In genomic region chr18:47899107-47899840, GRCh38 we compare ENCODE assay signal across 3 cellular contexts.
TF ChIP-seq lines count a peak whose summit lies in the region.

No MANE protein-coding gene starts in this region.

TF ChIP-seq in A549, 52 proteins besides CTCF, POLR2A, EP300 and RAD21:
- TF ChIP-seq FOSL2 (IDR thresholded peaks at IDR 0.05) (no peak), FOSL2 (CRISPR knock-in tag; IDR thresholded peaks at IDR 0.05) (no peak), HOXB13 (CRISPR knock-in tag; IDR thresholded peaks at IDR 0.05; ENCODE audit: low read depth) (no peak), CHD2 (IDR thresholded peaks at IDR 0.05; ENCODE audit: low read length, partially characterized antibody) (no peak), ESRRA (IDR thresholded peaks at IDR 0.05; ENCODE audit: borderline replicate concordance, low read length) (no peak), NPAS2 (CRISPR knock-in tag; IDR thresholded peaks at IDR 0.05; ENCODE audit: borderline replicate concordance) (no peak), SMC3 (IDR thresholded peaks at IDR 0.05) (no peak), GATA3 (IDR thresholded peaks at IDR 0.05; ENCODE audit: borderline replicate concordance) (no peak), EHF (CRISPR knock-in tag; IDR thresholded peaks at IDR 0.05) (no peak), ATOH8 (CRISPR knock-in tag; IDR thresholded peaks at IDR 0.05; ENCODE audit: low read depth) (no peak), HES2 (IDR thresholded peaks at IDR 0.05) (no peak), SREBF2 (IDR thresholded peaks at IDR 0.05) (no peak), ZC3H11A (IDR thresholded peaks at IDR 0.05) (no peak), BHLHE40 (IDR thresholded peaks at IDR 0.05; ENCODE audit: low read depth, low read length) (no peak), ELK1 (IDR thresholded peaks at IDR 0.05; ENCODE audit: low read depth, low read length) (no peak)
- TF ChIP-seq, protein P1, sequence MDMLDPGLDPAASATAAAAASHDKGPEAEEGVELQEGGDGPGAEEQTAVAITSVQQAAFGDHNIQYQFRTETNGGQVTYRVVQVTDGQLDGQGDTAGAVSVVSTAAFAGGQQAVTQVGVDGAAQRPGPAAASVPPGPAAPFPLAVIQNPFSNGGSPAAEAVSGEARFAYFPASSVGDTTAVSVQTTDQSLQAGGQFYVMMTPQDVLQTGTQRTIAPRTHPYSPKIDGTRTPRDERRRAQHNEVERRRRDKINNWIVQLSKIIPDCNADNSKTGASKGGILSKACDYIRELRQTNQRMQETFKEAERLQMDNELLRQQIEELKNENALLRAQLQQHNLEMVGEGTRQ (IDR thresholded peaks at IDR 0.05), result no peak
- TF ChIP-seq, protein P2, sequence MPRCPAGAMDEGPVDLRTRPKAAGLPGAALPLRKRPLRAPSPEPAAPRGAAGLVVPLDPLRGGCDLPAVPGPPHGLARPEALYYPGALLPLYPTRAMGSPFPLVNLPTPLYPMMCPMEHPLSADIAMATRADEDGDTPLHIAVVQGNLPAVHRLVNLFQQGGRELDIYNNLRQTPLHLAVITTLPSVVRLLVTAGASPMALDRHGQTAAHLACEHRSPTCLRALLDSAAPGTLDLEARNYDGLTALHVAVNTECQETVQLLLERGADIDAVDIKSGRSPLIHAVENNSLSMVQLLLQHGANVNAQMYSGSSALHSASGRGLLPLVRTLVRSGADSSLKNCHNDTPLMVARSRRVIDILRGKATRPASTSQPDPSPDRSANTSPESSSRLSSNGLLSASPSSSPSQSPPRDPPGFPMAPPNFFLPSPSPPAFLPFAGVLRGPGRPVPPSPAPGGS (IDR thresholded peaks at IDR 0.05), result no peak

TF ChIP-seq in HEK293T, 16 proteins besides CTCF, POLR2A, EP300 and RAD21:
- TF ChIP-seq CTBP1 (IDR thresholded peaks at IDR 0.05; ENCODE audit: borderline replicate concordance), result no peak
- TF ChIP-seq, protein P3, sequence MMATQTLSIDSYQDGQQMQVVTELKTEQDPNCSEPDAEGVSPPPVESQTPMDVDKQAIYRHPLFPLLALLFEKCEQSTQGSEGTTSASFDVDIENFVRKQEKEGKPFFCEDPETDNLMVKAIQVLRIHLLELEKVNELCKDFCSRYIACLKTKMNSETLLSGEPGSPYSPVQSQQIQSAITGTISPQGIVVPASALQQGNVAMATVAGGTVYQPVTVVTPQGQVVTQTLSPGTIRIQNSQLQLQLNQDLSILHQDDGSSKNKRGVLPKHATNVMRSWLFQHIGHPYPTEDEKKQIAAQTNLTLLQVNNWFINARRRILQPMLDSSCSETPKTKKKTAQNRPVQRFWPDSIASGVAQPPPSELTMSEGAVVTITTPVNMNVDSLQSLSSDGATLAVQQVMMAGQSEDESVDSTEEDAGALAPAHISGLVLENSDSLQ (IDR thresholded peaks at IDR 0.05), result peak; percentile 29; the same call in 1 of the 2 replicates

TF ChIP-seq in endothelial cell of umbilical vein, 7 proteins besides CTCF, POLR2A, EP300 and RAD21:
- TF ChIP-seq MYC (IDR thresholded peaks at IDR 0.05; ENCODE audit: low read depth, low read length) (no peak), MAX (IDR thresholded peaks at IDR 0.05; ENCODE audit: insufficient read depth, insufficient read length) (no peak), POLR2AphosphoS5 (IDR thresholded peaks at IDR 0.05; ENCODE audit: insufficient read depth, low read depth, low read length) (no peak), EZH2 (IDR thresholded peaks at IDR 0.05; ENCODE audit: borderline replicate concordance, low read depth, low read length, severe bottlenecking) (no peak), GATA2 (IDR thresholded peaks at IDR 0.05; ENCODE audit: insufficient read depth, insufficient read length, low read depth, low read length) (no peak)
